Comparison of ENCODE assay signal across 36 cellular contexts in genomic region chr10:127896590-127896989, GRCh38. TPM values are rescaled to one million over a fixed set of nuclear protein-coding genes. Genes with fewer than 3 reads are reported as not detected.
"Had no signal": no experiment of that assay in that cellular context is flagged by ENCODE, and none has a peak within 500 bp of the region (broad histone marks: within the 10 kb centered on the region; RNA-seq: fewer than 3 reads in every experiment).

No MANE protein-coding gene starts in this region.

- H3K4me1 ChIP-seq: neural progenitor cell, parathyroid adenoma, psoas muscle, suprapubic skin, testis, tibial artery, upper lobe of right lung, uterus had no signal

- H2AFZ ChIP-seq: neural progenitor cell, parathyroid adenoma had no signal

- H3K4me2 ChIP-seq: neural progenitor cell, smooth muscle cell had no signal

- H3K36me3 ChIP-seq: neural progenitor cell, neutrophil, spleen, suprapubic skin, tibial artery, transverse colon, upper lobe of right lung, uterus had no signal

- H3K9me3 Mint-ChIP-seq: natural killer cell, type B pancreatic cell had no signal

- DNase-seq: naive B cell; natural killer cell; nucleus accumbens; posterior cingulate gyrus; psoas muscle; right cardiac atrium; spleen; stimulated activated CD4-positive, alpha-beta T cell treated with anti-CD3 and anti-CD28 coated beads, Interleukin-12 subunit alpha, Interleukin-12 subunit beta, amount 100 ng/mL, for 4 hours; stimulated activated CD4-positive, alpha-beta T cell treated with anti-CD3 and anti-CD28 coated beads, Interleukin-1b, Interleukin-23, amount 100 ng/mL, for 48 hours; stimulated activated CD4-positive, alpha-beta T cell treated with anti-CD3 and anti-CD28 coated beads, Interleukin-4, amount 100 ng/mL, for 1 hour; stimulated activated CD4-positive, alpha-beta T cell treated with anti-CD3 and anti-CD28 coated beads, Interleukin-4, amount 100 ng/mL, for 4 hours; stimulated activated CD8-positive, alpha-beta memory T cell treated with anti-CD3 and anti-CD28 coated beads, Interleukin-4, amount 100 ng/mL, for 48 hours; stimulated activated naive CD4-positive, alpha-beta T cell; stimulated activated naive CD8-positive, alpha-beta T cell treated with anti-CD3 and anti-CD28 coated beads, Interleukin-15, amount 100 ng/mL, for 72 hours; stimulated activated naive CD8-positive, alpha-beta T cell treated with anti-CD3 and anti-CD28 coated beads, Interleukin-15, Interleukin-2, amounts not matched to agents 100 U/mL and 50 U/mL, for 24 hours; substantia nigra; testis; tibial artery; transverse colon; upper lobe of right lung; uterus had no signal

- H3K4me3 ChIP-seq: neural progenitor cell, psoas muscle, skin epidermis, smooth muscle cell, spleen, suprapubic skin, testis, tibial artery, transverse colon, upper lobe of right lung, uterus had no signal

- H3K36me3 Mint-ChIP-seq: natural killer cell; neural progenitor cell; stimulated activated memory B cell treated with anti-CD40 and anti-IgM and Interleukin-4, amounts not matched to agents 10 μg/mL and 1 μg/mL and 100 μg/mL, for 72 hours; type B pancreatic cell had no signal

- H3K27ac Mint-ChIP-seq: naive B cell; natural killer cell; nephron; neural progenitor cell; progenitor cell of endocrine pancreas; stimulated activated memory B cell treated with anti-CD40 and anti-IgM and Interleukin-4, amounts not matched to agents 10 μg/mL and 1 μg/mL and 100 μg/mL, for 72 hours; stimulated activated naive CD8-positive, alpha-beta T cell treated with anti-CD3 and anti-CD28 coated beads, Interleukin-15, amount 100 ng/mL, for 72 hours; type B pancreatic cell had no signal

- H3K4me1 Mint-ChIP-seq: naive B cell; natural killer cell; neural progenitor cell; stimulated activated memory B cell treated with anti-CD40 and anti-IgM and Interleukin-4, amounts not matched to agents 10 μg/mL and 1 μg/mL and 100 μg/mL, for 72 hours had no signal

- H3K9me3 ChIP-seq: neutrophil, suprapubic skin, testis, transverse colon, upper lobe of right lung had no signal

- H3K79me2 ChIP-seq: parathyroid adenoma had no signal

- ATAC-seq: natural killer cell; psoas muscle; right cardiac atrium; sciatic nerve; stimulated activated memory B cell treated with anti-CD40 and anti-IgM and Interleukin-4, amounts not matched to agents 10 μg/mL and 1 μg/mL and 100 μg/mL, for 72 hours; stimulated activated naive CD8-positive, alpha-beta T cell treated with anti-CD3 and anti-CD28 coated beads, Interleukin-15, amount 100 ng/mL, for 72 hours; stimulated activated naive CD8-positive, alpha-beta T cell treated with anti-CD3 and anti-CD28 coated beads, Interleukin-15, Interleukin-2, amounts not matched to agents 100 U/mL and 50 U/mL, for 24 hours; upper lobe of right lung had no signal

- H3K9ac ChIP-seq: neural progenitor cell, parathyroid adenoma had no signal

- H3K27ac ChIP-seq: neural progenitor cell, neutrophil, parathyroid adenoma, psoas muscle, skin epidermis, spleen, suprapubic skin, testis, tibial artery, upper lobe of right lung, uterus had no signal

- H3K27me3 ChIP-seq: neural progenitor cell, neutrophil, spleen, suprapubic skin, testis, transverse colon, upper lobe of right lung, uterus had no signal

- H3K4me3 Mint-ChIP-seq: naive B cell; natural killer cell; nephron; neural progenitor cell; stimulated activated memory B cell treated with anti-CD40 and anti-IgM and Interleukin-4, amounts not matched to agents 10 μg/mL and 1 μg/mL and 100 μg/mL, for 72 hours; stimulated activated naive CD8-positive, alpha-beta T cell treated with anti-CD3 and anti-CD28 coated beads, Interleukin-15, amount 100 ng/mL, for 72 hours; type B pancreatic cell had no signal

RNA-seq across cellular contexts. Expression of gene CLRN3, which starts 3.8 kb away (rescaled TPM):
- total RNA-seq: natural killer cell, omental fat pad, osteocyte, psoas muscle, right cardiac atrium, sciatic nerve, smooth muscle cell, suprapubic skin, upper lobe of right lung, uterus had no signal
- polyA plus RNA-seq: neural cell, right cardiac atrium, smooth muscle cell, urinary bladder had no signal
